10 cellular contexts compared by ENCODE assay signal in genomic region chr3:152836269-152836668, GRCh38. TPM values are rescaled to one million over a fixed set of nuclear protein-coding genes. Genes with fewer than 3 reads are reported as not detected.
DNase-seq lines count a peak whose midpoint lies in the region; ATAC-seq, FAIRE-seq and TF ChIP-seq lines count a peak whose summit lies in the region.
"Had no signal": no experiment of that assay in that cellular context is flagged by ENCODE, and none has a peak within 500 bp of the region (broad histone marks: within the 10 kb centered on the region; RNA-seq: fewer than 3 reads in every experiment).

No MANE protein-coding gene starts in this region.

- H3K4me3 ChIP-seq in kidney (ENCODE audit: low read length in 2 of 2), result peak overlapping the region; percentile 71 to 86

- H3K36me3 ChIP-seq in kidney (ENCODE audit: control insufficient read depth in 1 of 2, insufficient read depth in 2 of 2, low read length in 2 of 2), result no peaks in the 10 kb centered on the region

- H3K27ac ChIP-seq in kidney (ENCODE audit: low read depth in 2 of 2, low read length in 2 of 2), result no peak overlapping the region

- no peak for DNase-seq in T-helper 2 cell treated with Interferon-gamma antibody and Interleukin-4, amounts not matched to agents 5 μg/mL and 100 μg/mL, for 36 hours (ENCODE audit: low spot score)
- DNase-seq in T-helper 2 cell, result no peak
- DNase-seq in activated naive CD8-positive, alpha-beta T cell treated with anti-CD3 and anti-CD28 coated beads for 36 hours, result no peak
- DNase-seq in kidney, result no peak
- DNase-seq in stimulated activated naive B cell treated with anti-CD40 and anti-IgM and Interleukin-4, amounts not matched to agents 10 μg/mL and 1 μg/mL and 100 μg/mL, for 72 hours, result no peak
- no peak for DNase-seq in GM19240 (ENCODE audit: insufficient read length, low spot score)
- no peak for DNase-seq in posterior vena cava (ENCODE audit: low spot score)
- DNase-seq: SK-N-SH had no signal

- H3K9me3 ChIP-seq in kidney (ENCODE audit: control insufficient read depth in 1 of 2, low read length in 2 of 2), result no peaks in the 10 kb centered on the region
- H3K9me3 ChIP-seq: SK-N-SH had no signal

- peak overlapping the region in 1 of 2 donors; percentile 36 for H3K9ac ChIP-seq in kidney (ENCODE audit: low read length in 2 of 2)
- H3K9ac ChIP-seq: SK-N-SH had no signal

- H3K4me1 ChIP-seq in kidney (ENCODE audit: control insufficient read depth in 1 of 2, insufficient read depth in 1 of 2, low read depth in 1 of 2, low read length in 2 of 2), result peaks cover 3% of the 10 kb centered on the region in 2 donors

- no peaks in the 10 kb centered on the region for H3K9me3 Mint-ChIP-seq in T-helper 2 cell treated with Interferon-gamma antibody and Interleukin-4, amounts not matched to agents 5 μg/mL and 100 μg/mL, for 36 hours
- no peaks in the 10 kb centered on the region for H3K9me3 Mint-ChIP-seq in activated naive CD8-positive, alpha-beta T cell treated with anti-CD3 and anti-CD28 coated beads for 36 hours
- H3K9me3 Mint-ChIP-seq in stimulated activated naive B cell treated with anti-CD40 and anti-IgM and Interleukin-4, amounts not matched to agents 10 μg/mL and 1 μg/mL and 100 μg/mL, for 72 hours, result no peaks in the 10 kb centered on the region

- H3K27ac Mint-ChIP-seq in T-helper 2 cell treated with Interferon-gamma antibody and Interleukin-4, amounts not matched to agents 5 μg/mL and 100 μg/mL, for 36 hours, result no peak overlapping the region
- no peak overlapping the region for H3K27ac Mint-ChIP-seq in activated naive CD8-positive, alpha-beta T cell treated with anti-CD3 and anti-CD28 coated beads for 36 hours
- peak overlapping the region; percentile 73 for H3K27ac Mint-ChIP-seq in stimulated activated naive B cell treated with anti-CD40 and anti-IgM and Interleukin-4, amounts not matched to agents 10 μg/mL and 1 μg/mL and 100 μg/mL, for 72 hours

- peaks cover 51% of the 10 kb centered on the region for H3K27me3 Mint-ChIP-seq in T-helper 2 cell treated with Interferon-gamma antibody and Interleukin-4, amounts not matched to agents 5 μg/mL and 100 μg/mL, for 36 hours (ENCODE audit: low read depth)
- H3K27me3 Mint-ChIP-seq in activated naive CD8-positive, alpha-beta T cell treated with anti-CD3 and anti-CD28 coated beads for 36 hours, result peaks cover 51% of the 10 kb centered on the region
- H3K27me3 Mint-ChIP-seq in stimulated activated naive B cell treated with anti-CD40 and anti-IgM and Interleukin-4, amounts not matched to agents 10 μg/mL and 1 μg/mL and 100 μg/mL, for 72 hours, result peaks cover 23 to 29% of the 10 kb centered on the region in 2 donors

- ATAC-seq in stimulated activated naive B cell treated with anti-CD40 and anti-IgM and Interleukin-4, amounts not matched to agents 10 μg/mL and 1 μg/mL and 100 μg/mL, for 72 hours (replicated peaks), result no peak
- no peak for ATAC-seq in GM21619 (IDR thresholded peaks at IDR 0.05; ENCODE audit: unreplicated experiment)

- no peaks in the 10 kb centered on the region for H3K36me3 Mint-ChIP-seq in T-helper 2 cell treated with Interferon-gamma antibody and Interleukin-4, amounts not matched to agents 5 μg/mL and 100 μg/mL, for 36 hours (ENCODE audit: low read depth)
- no peaks in the 10 kb centered on the region for H3K36me3 Mint-ChIP-seq in activated naive CD8-positive, alpha-beta T cell treated with anti-CD3 and anti-CD28 coated beads for 36 hours
- H3K36me3 Mint-ChIP-seq in stimulated activated naive B cell treated with anti-CD40 and anti-IgM and Interleukin-4, amounts not matched to agents 10 μg/mL and 1 μg/mL and 100 μg/mL, for 72 hours, result peaks cover 0 to 7% of the 10 kb centered on the region in 2 donors

- no peak for FAIRE-seq in kidney (lab: Jason Lieb, UNC)
- FAIRE-seq: A204.1 had no signal

- intact Hi-C loops in kidney (cut with DNase I) (no loop called here), posterior vena cava (cut with DNase I) (no loop called here)

- H3K4me3 Mint-ChIP-seq in T-helper 2 cell treated with Interferon-gamma antibody and Interleukin-4, amounts not matched to agents 5 μg/mL and 100 μg/mL, for 36 hours, result peak overlapping the region; percentile 83
- H3K4me3 Mint-ChIP-seq in activated naive CD8-positive, alpha-beta T cell treated with anti-CD3 and anti-CD28 coated beads for 36 hours, result peak overlapping the region; percentile 83
- H3K4me3 Mint-ChIP-seq in stimulated activated naive B cell treated with anti-CD40 and anti-IgM and Interleukin-4, amounts not matched to agents 10 μg/mL and 1 μg/mL and 100 μg/mL, for 72 hours, result peak overlapping the region; percentile 92 to 97

- TF ChIP-seq CTCF in kidney (IDR thresholded peaks at IDR 0.05; ENCODE audit: borderline replicate concordance, extremely low read depth, insufficient read depth), result no peak

- peaks cover 19% of the 10 kb centered on the region for H3K4me1 Mint-ChIP-seq in T-helper 2 cell treated with Interferon-gamma antibody and Interleukin-4, amounts not matched to agents 5 μg/mL and 100 μg/mL, for 36 hours (ENCODE audit: low read depth)
- peaks cover 8% of the 10 kb centered on the region for H3K4me1 Mint-ChIP-seq in activated naive CD8-positive, alpha-beta T cell treated with anti-CD3 and anti-CD28 coated beads for 36 hours
- H3K4me1 Mint-ChIP-seq in stimulated activated naive B cell treated with anti-CD40 and anti-IgM and Interleukin-4, amounts not matched to agents 10 μg/mL and 1 μg/mL and 100 μg/mL, for 72 hours, result peaks cover 8 to 24% of the 10 kb centered on the region in 2 donors

RNA-seq across cellular contexts. Expression of gene P2RY1, which starts 1.3 kb away (rescaled TPM):
- total RNA-seq in activated naive CD8-positive, alpha-beta T cell treated with anti-CD3 and anti-CD28 coated beads for 36 hours, result under 1 TPM; 0.52 to 0.74 TPM
- total RNA-seq in kidney (2.2 TPM), posterior vena cava (1 to 10 TPM; 3.1 to 4.1 TPM)
- polyA plus RNA-seq in kidney (ENCODE audit: insufficient read depth, low read depth, low replicate concordance), result 0.41 TPM
- polyA plus RNA-seq: SK-N-SH had no signal
